In the genomic region with DNA sequence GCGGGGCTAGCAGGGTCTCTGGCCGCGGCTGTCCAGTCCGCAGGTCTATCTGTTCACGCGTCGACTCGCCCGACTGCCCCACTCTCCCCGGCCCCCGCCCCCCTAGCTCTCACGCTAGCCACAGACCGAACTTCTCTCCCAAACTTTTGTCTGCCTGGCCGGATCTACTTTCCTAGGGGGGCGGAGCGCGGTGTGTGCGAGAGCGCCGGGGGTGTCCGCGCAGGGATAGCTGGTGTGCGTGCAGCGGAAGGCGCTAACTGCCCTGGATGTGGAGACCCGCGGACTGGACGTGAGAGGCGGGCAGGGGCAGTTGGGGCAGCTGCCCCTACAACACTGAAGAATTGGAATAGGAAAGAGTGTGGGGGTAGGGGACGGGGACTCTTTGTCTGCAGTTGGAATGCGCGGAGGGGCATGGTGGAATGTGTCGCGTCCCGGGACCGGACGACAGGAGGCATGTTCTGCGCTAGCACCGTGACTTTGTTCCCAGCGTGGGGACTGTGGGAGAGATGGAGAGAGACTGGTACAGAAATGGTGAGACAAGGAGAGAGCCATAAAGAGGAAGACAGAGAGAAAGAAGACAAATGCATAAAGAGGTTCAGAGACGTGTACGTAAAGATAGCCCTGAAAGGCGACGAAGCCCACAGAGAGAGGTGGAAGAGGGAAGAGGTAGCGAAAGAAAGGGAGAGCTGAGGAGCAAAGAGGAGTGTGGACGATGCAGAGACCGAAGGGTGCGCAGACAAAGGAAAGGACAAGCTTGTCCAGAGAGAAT, we compare ENCODE assay signal across 8 cellular contexts. TPM values are rescaled to one million over a fixed set of nuclear protein-coding genes. Genes with fewer than 3 reads are reported as not detected.
A peak's percentile ranks its signal among the peaks of the same experiment; 100 is the strongest.
DNase-seq lines count a peak whose midpoint lies in the region; ATAC-seq and TF ChIP-seq lines count a peak whose summit lies in the region.

Gene AJUBA (minus strand): TSS at position 75 of the 769 bp plus-strand sequence. CDS start 285 bp downstream, outside the sequence.

- H3K4me3 ChIP-seq in Panc1 (ENCODE audit: low read depth in 2 of 2, low read length in 2 of 2): peak within 1 kb of the TSS; percentile 66 to 76
- H3K4me3 ChIP-seq in fibroblast of mammary gland (ENCODE audit: control insufficient read depth, low read depth, low read length): peak within 1 kb of the TSS; percentile 84
- peak within 1 kb of the TSS; percentile 76 for H3K4me3 ChIP-seq in naive thymus-derived CD4-positive, alpha-beta T cell (ENCODE audit: low read length)

- peak within 1 kb of the TSS; percentile 34 for H3K4me3 Mint-ChIP-seq in activated T-helper 1 cell treated with anti-CD3 and anti-CD28 coated beads, Interleukin-12 subunit alpha, Interleukin-12 subunit beta, Interleukin-2, Interleukin-4 antibody, amounts not matched to agents 30 ng/mL and 10 ng/mL and 1 ng/mL, durations not matched to agents 14 hours and 24 hours and 36 hours
- peak within 1 kb of the TSS in 6 of 10 donors; percentile 37 to 86 (median 78) for H3K4me3 Mint-ChIP-seq in naive thymus-derived CD4-positive, alpha-beta T cell
- H3K4me3 Mint-ChIP-seq in stimulated activated effector memory CD8-positive, alpha-beta T cell treated with anti-CD3 and anti-CD28 coated beads, Interleukin-12 subunit alpha, Interleukin-12 subunit beta, amount 100 ng/mL, for 72 hours: no peak within 1 kb of the TSS

- H3K9me3 Mint-ChIP-seq in activated T-helper 1 cell treated with anti-CD3 and anti-CD28 coated beads, Interleukin-12 subunit alpha, Interleukin-12 subunit beta, Interleukin-2, Interleukin-4 antibody, amounts not matched to agents 30 ng/mL and 10 ng/mL and 1 ng/mL, durations not matched to agents 14 hours and 24 hours and 36 hours: no peaks in the 10 kb centered on the region
- no peaks in the 10 kb centered on the region for H3K9me3 Mint-ChIP-seq in naive thymus-derived CD4-positive, alpha-beta T cell
- H3K9me3 Mint-ChIP-seq in stimulated activated effector memory CD8-positive, alpha-beta T cell treated with anti-CD3 and anti-CD28 coated beads, Interleukin-12 subunit alpha, Interleukin-12 subunit beta, amount 100 ng/mL, for 72 hours: no peaks in the 10 kb centered on the region

- no TSS peak for BruUV-seq in Panc1 (replicated peaks; lab: Mats Ljungman, UMichigan)

- intact Hi-C loops in Panc1 (cut with micrococcal nuclease; ENCODE audit: unreplicated experiment): no loop called here
- intact Hi-C loops in activated T-helper 1 cell treated with anti-CD3 and anti-CD28 coated beads, Interleukin-12 subunit alpha, Interleukin-12 subunit beta, Interleukin-2, Interleukin-4 antibody, amounts not matched to agents 30 ng/mL and 10 ng/mL and 1 ng/mL, durations not matched to agents 14 hours and 24 hours and 36 hours (cut with micrococcal nuclease): loop anchor here (1.0 to 5.0 kb wide), 9 partner anchors 9 to 1065 kb away; partner anchors contain the start of genes HAUS4, LRP10 and PSMB5
- intact Hi-C loops in naive thymus-derived CD4-positive, alpha-beta T cell (cut with micrococcal nuclease): loop anchor here (1.0 to 10.0 kb wide), 12 partner anchors 9 to 1070 kb away; partner anchors contain the start of genes ACIN1 (in 1 of the 2), C14orf119 (in 1 of the 2) and SLC7A8 (in 1 of the 2)

- CTCF ChIA-PET in Panc1 (lab: Charles Lee): interaction anchor here (0.7 to 1.4 kb wide), 5 partner anchors 9 to 77 kb away, joined by 3 to 5 read pairs (median 3); partner anchors contain the start of genes HAUS4 and PRMT5
- CTCF ChIA-PET in naive thymus-derived CD4-positive, alpha-beta T cell (lab: Charles Lee): interaction anchor here (0.6 to 9.4 kb wide), 19 partner anchors 8 to 1064 kb away, joined by 3 to 264 read pairs (median 4); partner anchors contain the start of gene CDH24

- in situ Hi-C loops in Panc1 (cut with HindIII; ENCODE audit: low pct_unique_long_range_greater_than_20kb, low sequenced_read_pairs): no loop called here

- H3K4me1 ChIP-seq in Panc1 (ENCODE audit: control insufficient read depth, insufficient read depth, low read length): peaks cover 12% of the 10 kb centered on the region
- peaks cover 0 to 8% of the 10 kb centered on the region in 2 donors for H3K4me1 ChIP-seq in naive thymus-derived CD4-positive, alpha-beta T cell (ENCODE audit: control insufficient read depth in 2 of 2, insufficient read depth in 2 of 2, low read length in 2 of 2)

- H3K36me3 Mint-ChIP-seq in activated T-helper 1 cell treated with anti-CD3 and anti-CD28 coated beads, Interleukin-12 subunit alpha, Interleukin-12 subunit beta, Interleukin-2, Interleukin-4 antibody, amounts not matched to agents 30 ng/mL and 10 ng/mL and 1 ng/mL, durations not matched to agents 14 hours and 24 hours and 36 hours (ENCODE audit: low read depth): no peaks in the 10 kb centered on the region
- H3K36me3 Mint-ChIP-seq in naive thymus-derived CD4-positive, alpha-beta T cell: peaks cover 0 to 7% (median 3%) of the 10 kb centered on the region in 5 donors
- H3K36me3 Mint-ChIP-seq in stimulated activated effector memory CD8-positive, alpha-beta T cell treated with anti-CD3 and anti-CD28 coated beads, Interleukin-12 subunit alpha, Interleukin-12 subunit beta, amount 100 ng/mL, for 72 hours: no peaks in the 10 kb centered on the region

- ATAC-seq in HG03342 (IDR thresholded peaks at IDR 0.05; ENCODE audit: unreplicated experiment) (peak; percentile 38), Panc1 (peak; percentile 72), GM21528 (IDR thresholded peaks at IDR 0.05; ENCODE audit: low FRiP score, unreplicated experiment) (no peak)
- peak; percentile 74 for ATAC-seq in naive thymus-derived CD4-positive, alpha-beta T cell
- peak; percentile 82 for ATAC-seq in stimulated activated effector memory CD8-positive, alpha-beta T cell treated with anti-CD3 and anti-CD28 coated beads, Interleukin-12 subunit alpha, Interleukin-12 subunit beta, amount 100 ng/mL, for 72 hours

- peaks cover 9% of the 10 kb centered on the region for H3K4me1 Mint-ChIP-seq in activated T-helper 1 cell treated with anti-CD3 and anti-CD28 coated beads, Interleukin-12 subunit alpha, Interleukin-12 subunit beta, Interleukin-2, Interleukin-4 antibody, amounts not matched to agents 30 ng/mL and 10 ng/mL and 1 ng/mL, durations not matched to agents 14 hours and 24 hours and 36 hours (ENCODE audit: low read depth)
- H3K4me1 Mint-ChIP-seq in naive thymus-derived CD4-positive, alpha-beta T cell: peaks cover 0 to 13% (median 9%) of the 10 kb centered on the region in 7 donors
- peaks cover 5% of the 10 kb centered on the region for H3K4me1 Mint-ChIP-seq in stimulated activated effector memory CD8-positive, alpha-beta T cell treated with anti-CD3 and anti-CD28 coated beads, Interleukin-12 subunit alpha, Interleukin-12 subunit beta, amount 100 ng/mL, for 72 hours

- TF ChIP-seq CTCF in Panc1 (IDR thresholded peaks at IDR 0.05): no peak
- no peak for TF ChIP-seq CTCF in fibroblast of mammary gland (conservative IDR thresholded peaks at IDR 0.05; ENCODE audit: control insufficient read depth, insufficient read depth, low read depth, low read length)

- H3K27ac Mint-ChIP-seq in activated T-helper 1 cell treated with anti-CD3 and anti-CD28 coated beads, Interleukin-12 subunit alpha, Interleukin-12 subunit beta, Interleukin-2, Interleukin-4 antibody, amounts not matched to agents 30 ng/mL and 10 ng/mL and 1 ng/mL, durations not matched to agents 14 hours and 24 hours and 36 hours: no peak within 1 kb of the TSS
- H3K27ac Mint-ChIP-seq in naive thymus-derived CD4-positive, alpha-beta T cell: peak within 1 kb of the TSS in 2 of 9 donors; percentile 44 to 68
- H3K27ac Mint-ChIP-seq in stimulated activated effector memory CD8-positive, alpha-beta T cell treated with anti-CD3 and anti-CD28 coated beads, Interleukin-12 subunit alpha, Interleukin-12 subunit beta, amount 100 ng/mL, for 72 hours: no peak within 1 kb of the TSS

- no peaks in the 10 kb centered on the region; the same call in 1 of the 2 replicates for H3K36me3 ChIP-seq in Panc1 (ENCODE audit: control insufficient read depth, insufficient read depth, low read length)
- peaks cover 0 to 15% (median 0%) of the 10 kb centered on the region in 3 experiments for H3K36me3 ChIP-seq in naive thymus-derived CD4-positive, alpha-beta T cell (ENCODE audit: control insufficient read depth in 2 of 3, insufficient read depth in 3 of 3, low read length in 3 of 3)

- DNase-seq in DMS79 (lab: John Stamatoyannopoulos, UW) (peak; percentile 72), Panc1 (ENCODE audit: low read depth, low spot score) (no peak), fibroblast of mammary gland (ENCODE audit: low read depth) (peak; percentile 85)
- DNase-seq in activated T-helper 1 cell treated with anti-CD3 and anti-CD28 coated beads, Interleukin-12 subunit alpha, Interleukin-12 subunit beta, Interleukin-2, Interleukin-4 antibody, amounts not matched to agents 30 ng/mL and 10 ng/mL and 1 ng/mL, durations not matched to agents 14 hours and 24 hours and 36 hours (ENCODE audit: low spot score): peak; percentile 66
- DNase-seq in naive thymus-derived CD4-positive, alpha-beta T cell: peak; percentile 43 to 77 (median 73)
- peak; percentile 48 to 74 for DNase-seq in stimulated activated effector memory CD8-positive, alpha-beta T cell treated with anti-CD3 and anti-CD28 coated beads, Interleukin-12 subunit alpha, Interleukin-12 subunit beta, amount 100 ng/mL, for 72 hours (ENCODE audit: low spot score in 2 of 2)

- peaks cover 21% of the 10 kb centered on the region for H3K27me3 Mint-ChIP-seq in activated T-helper 1 cell treated with anti-CD3 and anti-CD28 coated beads, Interleukin-12 subunit alpha, Interleukin-12 subunit beta, Interleukin-2, Interleukin-4 antibody, amounts not matched to agents 30 ng/mL and 10 ng/mL and 1 ng/mL, durations not matched to agents 14 hours and 24 hours and 36 hours (ENCODE audit: insufficient read depth)
- peaks cover 0 to 19% (median 0%) of the 10 kb centered on the region in 5 donors for H3K27me3 Mint-ChIP-seq in naive thymus-derived CD4-positive, alpha-beta T cell

- POLR2A ChIA-PET in Panc1 (lab: Charles Lee): no interaction called here
- POLR2A ChIA-PET in naive thymus-derived CD4-positive, alpha-beta T cell (lab: Charles Lee): interaction anchor here (0.6 to 9.2 kb wide), 12 partner anchors 9 to 458 kb away, joined by 3 to 76 read pairs (median 4); partner anchors contain the start of genes ACIN1, C14orf119, CDH24 and PRMT5

- peak within 1 kb of the TSS; percentile 94 for H3K27ac ChIP-seq in Panc1 (ENCODE audit: low read length)
- H3K27ac ChIP-seq in naive thymus-derived CD4-positive, alpha-beta T cell (ENCODE audit: low read depth, low read length): peak within 1 kb of the TSS; percentile 53

- H3K9me3 ChIP-seq in Panc1 (ENCODE audit: control insufficient read depth, insufficient read depth, low read depth, low read length): no peaks in the 10 kb centered on the region
- H3K9me3 ChIP-seq in naive thymus-derived CD4-positive, alpha-beta T cell (ENCODE audit: control insufficient read depth in 2 of 3, low read length in 3 of 3): no peaks in the 10 kb centered on the region

- no peaks in the 10 kb centered on the region for H3K27me3 ChIP-seq in Panc1 (ENCODE audit: control insufficient read depth, insufficient read depth, low read length)
- no peaks in the 10 kb centered on the region for H3K27me3 ChIP-seq in naive thymus-derived CD4-positive, alpha-beta T cell (ENCODE audit: control insufficient read depth in 2 of 2, insufficient read depth in 2 of 2, low read length in 2 of 2)

RNA-seq across cellular contexts. Expression of gene AJUBA, which starts in this region (rescaled TPM):
- total RNA-seq in Panc1 (2021; ENCODE audit: unreplicated experiment): 50.2 TPM
- 22.9 TPM for polyA plus RNA-seq in Panc1 (2012; ENCODE audit: insufficient read length)
- 1.8 and 2.7 TPM in 2 replicates for total RNA-seq in activated T-helper 1 cell treated with anti-CD3 and anti-CD28 coated beads, Interleukin-12 subunit alpha, Interleukin-12 subunit beta, Interleukin-2, Interleukin-4 antibody, amounts not matched to agents 30 ng/mL and 10 ng/mL and 1 ng/mL, durations not matched to agents 14 hours and 24 hours and 36 hours
- 1 to 10 TPM in 3 of 5 experiments, under 1 TPM in 2; 0.49 to 3.2 (median 1.4) TPM for total RNA-seq in naive thymus-derived CD4-positive, alpha-beta T cell
- 1 to 10 TPM; 1.6 to 2.3 TPM for polyA plus RNA-seq in naive thymus-derived CD4-positive, alpha-beta T cell

Comparison
In these comparisons a context has a peak if more than half of its experiments do, and no peak if none do; other contexts are left out.
1. RNA of gene AJUBA (total RNA-seq): 50.2 TPM in Panc1 (single experiment); 1.8 to 2.7 TPM in activated T-helper 1 cell treated with anti-CD3 and anti-CD28 coated beads, Interleukin-12 subunit alpha, Interleukin-12 subunit beta, Interleukin-2, Interleukin-4 antibody, amounts not matched to agents 30 ng/mL and 10 ng/mL and 1 ng/mL, durations not matched to agents 14 hours and 24 hours and 36 hours and 0.49 to 3.2 TPM in naive thymus-derived CD4-positive, alpha-beta T cell; every median in the first group is over 10 times any median in the second.
2. Peak in every context shown above with its lines, with median percentiles within 50 percentile points of each other: H3K4me3 ChIP-seq.